In the genomic region with DNA sequence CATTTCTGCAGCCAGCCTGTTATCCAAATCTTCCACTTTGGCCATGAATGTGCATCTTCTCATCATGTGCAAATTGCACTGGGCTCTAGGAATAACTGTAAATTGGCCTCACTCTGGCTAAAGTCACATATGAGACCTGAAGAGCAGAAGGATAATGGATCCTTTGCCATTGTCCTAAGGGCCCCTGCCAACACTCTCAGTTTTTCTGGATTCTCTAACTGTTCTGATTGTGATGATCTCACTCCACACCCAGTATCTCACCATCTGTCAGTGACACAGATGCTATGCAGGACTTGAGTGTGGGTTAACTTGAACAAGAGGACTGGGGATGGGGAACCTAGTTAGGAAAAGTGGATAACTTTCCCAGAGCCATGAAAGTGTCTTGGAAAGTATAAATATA, we compare ENCODE assay signal across 28 cellular contexts. TPM values are rescaled to one million over a fixed set of nuclear protein-coding genes. Genes with fewer than 3 reads are reported as not detected.
"Had no signal": no experiment of that assay in that cellular context is flagged by ENCODE, and none has a peak within 500 bp of the region (broad histone marks: within the 10 kb centered on the region; RNA-seq: fewer than 3 reads in every experiment).

No MANE protein-coding gene starts in this region.

- H3K27me3 ChIP-seq: right lobe of liver, vagina had no signal

- H3K4me1 ChIP-seq: psoas muscle, upper lobe of right lung, vagina had no signal

- ATAC-seq: heart right ventricle; left lobe of liver; mucosa of descending colon; naive thymus-derived CD8-positive, alpha-beta T cell; psoas muscle; right lobe of liver; stimulated activated memory B cell treated with anti-CD40 and anti-IgM and Interleukin-4, amounts not matched to agents 10 μg/mL and 1 μg/mL and 100 μg/mL, for 72 hours; upper lobe of right lung had no signal

- H3K9me3 Mint-ChIP-seq: naive thymus-derived CD8-positive, alpha-beta T cell; stimulated activated memory B cell treated with anti-CD40 and anti-IgM and Interleukin-4, amounts not matched to agents 10 μg/mL and 1 μg/mL and 100 μg/mL, for 72 hours; stimulated activated naive CD8-positive, alpha-beta T cell treated with anti-CD3 and anti-CD28 coated beads, Interleukin-15, Interleukin-2, amounts not matched to agents 100 ng/mL and 50 ng/mL, for 24 hours had no signal

- H3K4me1 Mint-ChIP-seq: stimulated activated memory B cell treated with anti-CD40 and anti-IgM and Interleukin-4, amounts not matched to agents 10 μg/mL and 1 μg/mL and 100 μg/mL, for 72 hours had no signal

- H3K4me3 Mint-ChIP-seq: naive thymus-derived CD8-positive, alpha-beta T cell; stimulated activated memory B cell treated with anti-CD40 and anti-IgM and Interleukin-4, amounts not matched to agents 10 μg/mL and 1 μg/mL and 100 μg/mL, for 72 hours; stimulated activated naive CD8-positive, alpha-beta T cell treated with anti-CD3 and anti-CD28 coated beads, Interleukin-15, Interleukin-2, amounts not matched to agents 100 ng/mL and 50 ng/mL, for 24 hours had no signal

- H3K36me3 Mint-ChIP-seq: naive thymus-derived CD8-positive, alpha-beta T cell; stimulated activated memory B cell treated with anti-CD40 and anti-IgM and Interleukin-4, amounts not matched to agents 10 μg/mL and 1 μg/mL and 100 μg/mL, for 72 hours had no signal

- H3K4me3 ChIP-seq: heart right ventricle, mucosa of descending colon, psoas muscle, right lobe of liver, spleen, tibial artery, upper lobe of right lung, vagina had no signal

- DNase-seq: dermis blood vessel endothelial cell; heart right ventricle; hypothalamus; islet precursor cell; mammary epithelial cell; mucosa of descending colon; naive thymus-derived CD8-positive, alpha-beta T cell; psoas muscle; retina; right lobe of liver; spleen; stimulated activated CD4-positive, alpha-beta T cell treated with anti-CD3 and anti-CD28 coated beads, Interleukin-15, amount 100 ng/mL, for 24 hours; stimulated activated CD4-positive, alpha-beta T cell treated with anti-CD3 and anti-CD28 coated beads, Interleukin-1b, Interleukin-23, amount 100 ng/mL, for 48 hours; stimulated activated CD4-positive, alpha-beta T cell treated with anti-CD3 and anti-CD28 coated beads, Interleukin-4, amount 100 ng/mL, for 24 hours; tibial artery; upper lobe of right lung had no signal

- H3K27ac Mint-ChIP-seq: naive thymus-derived CD8-positive, alpha-beta T cell; stimulated activated memory B cell treated with anti-CD40 and anti-IgM and Interleukin-4, amounts not matched to agents 10 μg/mL and 1 μg/mL and 100 μg/mL, for 72 hours; stimulated activated naive CD8-positive, alpha-beta T cell treated with anti-CD3 and anti-CD28 coated beads, Interleukin-15, Interleukin-2, amounts not matched to agents 100 ng/mL and 50 ng/mL, for 24 hours had no signal

- H3K27ac ChIP-seq: heart right ventricle, neutrophil, psoas muscle, right lobe of liver, spleen, tibial artery, upper lobe of right lung, vagina had no signal

- H3K36me3 ChIP-seq: heart right ventricle, neutrophil, right lobe of liver, spleen, tibial artery, upper lobe of right lung, vagina had no signal

- H3K9me3 ChIP-seq: heart right ventricle, mucosa of descending colon, neutrophil, psoas muscle, right lobe of liver, spleen, tibial artery, upper lobe of right lung, vagina had no signal

RNA-seq across cellular contexts. Expression of a gene that starts 8.5 kb away (rescaled TPM):
- total RNA-seq: dermis blood vessel endothelial cell; epithelial cell of proximal tubule; glomerular endothelial cell; mammary epithelial cell; naive thymus-derived CD8-positive, alpha-beta T cell; osteoblast; spleen; vagina had no signal
- polyA plus RNA-seq: mammary epithelial cell; naive thymus-derived CD8-positive, alpha-beta T cell; spleen had no signal

RNA-seq across cellular contexts. Expression of a gene that starts 26.9 kb away (rescaled TPM):
- total RNA-seq: dermis blood vessel endothelial cell; epithelial cell of proximal tubule; frontal cortex; glomerular endothelial cell; lower leg skin; mammary epithelial cell; mucosa of descending colon; naive thymus-derived CD8-positive, alpha-beta T cell; osteoblast; psoas muscle; spleen; temporal lobe; upper lobe of right lung; vagina had no signal
- polyA plus RNA-seq: heart right ventricle; mammary epithelial cell; naive thymus-derived CD8-positive, alpha-beta T cell; neural cell; psoas muscle had no signal
